8 cellular contexts compared by ENCODE assay signal in the genomic region with DNA sequence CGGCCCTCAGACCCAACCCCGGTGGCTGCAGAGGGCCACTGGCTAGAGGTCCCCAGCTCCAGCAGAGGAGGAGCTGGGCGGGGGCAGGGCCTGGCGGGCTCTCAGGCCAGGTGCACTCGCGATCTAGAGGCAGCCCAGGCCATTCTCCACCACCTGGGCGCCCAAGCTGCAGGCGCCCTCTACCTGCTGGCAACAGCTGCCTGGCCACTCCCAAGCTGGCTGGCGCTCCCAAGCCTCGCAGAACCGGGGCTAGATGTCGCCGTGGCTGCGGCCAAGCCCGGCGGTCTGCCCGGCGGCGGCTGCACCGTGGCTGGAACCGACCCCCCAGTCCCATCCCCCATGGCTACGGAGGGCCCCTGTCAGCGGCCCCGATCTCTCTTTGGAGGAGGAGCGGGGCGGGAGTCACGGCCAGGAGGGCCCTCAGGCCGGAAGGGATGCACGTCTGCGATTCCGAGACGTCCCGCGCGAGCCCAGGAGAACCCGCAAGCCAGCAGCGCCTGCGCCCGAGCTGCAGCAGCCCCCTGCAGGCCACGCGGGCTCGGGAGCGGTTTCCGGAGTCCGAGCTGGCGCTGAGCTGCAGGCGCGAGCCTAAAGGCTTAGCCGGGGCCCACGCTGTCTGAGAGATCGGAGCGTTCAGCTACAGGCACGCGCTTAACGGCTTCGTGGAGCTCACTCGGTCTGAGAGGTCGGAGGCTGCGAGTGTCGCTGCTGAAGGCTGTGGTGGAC. TPM values are rescaled to one million over a fixed set of nuclear protein-coding genes. Genes with fewer than 3 reads are reported as not detected.
A peak's percentile ranks its signal among the peaks of the same experiment; 100 is the strongest.
DNase-seq lines count a peak whose midpoint lies in the region; ATAC-seq and TF ChIP-seq lines count a peak whose summit lies in the region.

No MANE protein-coding gene starts in this region.

- peaks cover 4% of the 10 kb centered on the region for H3K36me3 Mint-ChIP-seq in chondrocyte (ENCODE audit: low read depth)

- H3K4me3 ChIP-seq in GM12865 (ENCODE audit: low read depth, low read length) = 0 out of 2 replicates have a peak overlapping the region, but pooled peaks have one; percentile 16
- no peak overlapping the region for H3K4me3 ChIP-seq in Karpas-422 (ENCODE audit: low read length)

- H3K27me3 Mint-ChIP-seq in chondrocyte (ENCODE audit: low read depth) = peaks cover 56% of the 10 kb centered on the region

- no peak overlapping the region for H3K4me2 ChIP-seq in Karpas-422 (ENCODE audit: low read depth, low read length, poor library complexity, severe bottlenecking)

- H3K4me1 ChIP-seq in Karpas-422 (ENCODE audit: low read length) = no peaks in the 10 kb centered on the region

- H3K79me2 ChIP-seq in Karpas-422 (ENCODE audit: low read length) = no peaks in the 10 kb centered on the region

- H3K9me2 ChIP-seq in Karpas-422 (replicated peaks; ENCODE audit: insufficient read depth, low read length) = no peaks in the 10 kb centered on the region

- H4K20me1 ChIP-seq in Karpas-422 (ENCODE audit: insufficient read depth, low read depth, low read length) = no peaks in the 10 kb centered on the region

- no peak for ATAC-seq in GM21576 (IDR thresholded peaks at IDR 0.05; ENCODE audit: unreplicated experiment)

- no peaks in the 10 kb centered on the region for H3K36me3 ChIP-seq in Karpas-422 (ENCODE audit: insufficient read depth, low read length)

- peaks cover 6% of the 10 kb centered on the region for H3K4me1 Mint-ChIP-seq in chondrocyte (ENCODE audit: low read depth)

- H3K4me3 Mint-ChIP-seq in chondrocyte (ENCODE audit: unreplicated experiment) = peak overlapping the region; percentile 77

- no peaks in the 10 kb centered on the region; the same call in 1 of the 2 replicates for H3K27me3 ChIP-seq in Karpas-422 (ENCODE audit: low read length)

- H3K27ac ChIP-seq in Karpas-422 (ENCODE audit: low read length) = no peak overlapping the region

- no peak overlapping the region for H2AFZ ChIP-seq in Karpas-422 (ENCODE audit: low read length)

- H3K27ac Mint-ChIP-seq in chondrocyte (ENCODE audit: unreplicated experiment) = no peak overlapping the region

- DNase-seq in GM12865 (ENCODE audit: low read depth) (peak; percentile 67), NCI-H1092 treated with DMSO at 0.1 percent for 48 hours (lab: John Stamatoyannopoulos, UW) (peak; percentile 68), UCSD-AML1 (lab: John Stamatoyannopoulos, UW; ENCODE audit: unreplicated experiment) (peak; percentile 37), chondrocyte (ENCODE audit: low spot score) (peak; percentile 94), kidney tubule cell (ENCODE audit: low spot score) (peak; percentile 63), Karpas-422 (no peak)
- DNase-seq in stimulated activated CD4-positive, alpha-beta T cell treated with anti-CD3 and anti-CD28 coated beads, Interleukin-2, amount 100 ng/mL, for 48 hours = peak; percentile 48 to 52

- TF ChIP-seq CTCF in GM12865 (IDR thresholded peaks at IDR 0.05; ENCODE audit: insufficient read depth, low read depth, low read length, missing control alignments) = no peak
- TF ChIP-seq CTCF in chondrocyte (IDR thresholded peaks at IDR 0.05) = peak; percentile 70

- H3K9me3 Mint-ChIP-seq in chondrocyte (ENCODE audit: low read depth) = no peaks in the 10 kb centered on the region

- no peaks in the 10 kb centered on the region for H3K9me3 ChIP-seq in Karpas-422 (ENCODE audit: low read length)

- no peak overlapping the region for H3K9ac ChIP-seq in Karpas-422 (ENCODE audit: low read length)

RNA-seq across cellular contexts. Expression of gene BICD2, which starts 44.3 kb away (rescaled TPM):
- 41.4 to 46.4 TPM (median 41.9 TPM) in 3 replicates for total RNA-seq in chondrocyte
- 25.6 and 35.4 TPM in 2 replicates for total RNA-seq in Karpas-422 (2014; rRNA removed; shearing (Covaris generic); ENCODE audit: low replicate concordance)
